In the genomic region with DNA sequence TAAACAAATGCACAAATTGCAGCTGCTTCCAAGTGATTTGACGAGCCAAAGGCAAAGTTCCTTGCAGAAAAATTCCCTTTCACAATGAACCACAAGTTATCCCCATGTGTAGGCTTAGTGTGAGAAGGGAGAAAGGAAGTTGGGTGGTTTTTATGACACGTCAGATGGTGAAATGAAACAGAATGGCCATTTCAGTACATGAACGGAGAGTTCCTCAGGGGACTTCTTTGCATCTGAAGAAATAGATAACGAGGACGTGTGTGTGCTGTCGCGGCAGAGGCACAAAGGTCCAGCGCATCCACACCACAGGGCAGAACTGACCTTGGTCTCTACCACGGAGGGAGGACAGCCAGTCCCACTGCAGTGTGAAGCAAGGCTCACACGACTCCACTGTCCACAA, we compare ENCODE assay signal across 12 cellular contexts.
A peak's percentile ranks its signal among the peaks of the same experiment; 100 is the strongest.
DNase-seq lines count a peak whose midpoint lies in the region; ATAC-seq and TF ChIP-seq lines count a peak whose summit lies in the region.
"Had no signal": no experiment of that assay in that cellular context is flagged by ENCODE, and none has a peak within 500 bp of the region (broad histone marks: within the 10 kb centered on the region; RNA-seq: fewer than 3 reads in every experiment).

No MANE protein-coding gene starts in this region.

- H3K27me3 Mint-ChIP-seq in stimulated activated memory B cell treated with anti-CD40 and anti-IgM and Interleukin-4, amounts not matched to agents 10 μg/mL and 1 μg/mL and 100 μg/mL, for 72 hours: peaks cover 42% of the 10 kb centered on the region

- peak; percentile 61 for ATAC-seq in GM21717 (IDR thresholded peaks at IDR 0.05; ENCODE audit: unreplicated experiment)
- peak; percentile 65 for ATAC-seq in HG03196 (IDR thresholded peaks at IDR 0.05; ENCODE audit: unreplicated experiment)
- no peak for ATAC-seq in stimulated activated memory B cell treated with anti-CD40 and anti-IgM and Interleukin-4, amounts not matched to agents 10 μg/mL and 1 μg/mL and 100 μg/mL, for 72 hours

- in situ Hi-C loops in GM18951 (cut with MboI; ENCODE audit: low sequenced_read_pairs, unreplicated experiment): no loop called here

- DNase-seq in DMS53 (lab: John Stamatoyannopoulos, UW): no peak
- no peak for DNase-seq in NK-92 (lab: John Stamatoyannopoulos, UW; ENCODE audit: unreplicated experiment)
- no peak for DNase-seq in NCI-H446 treated with DMSO at 0.1 percent for 48 hours (lab: John Stamatoyannopoulos, UW)
- DNase-seq: activated CD4-positive, alpha-beta T cell treated with anti-CD3 and anti-CD28 coated beads, Interleukin-2, amount 50 U/mL, for 4 hours; CD4-positive, CD25-positive, alpha-beta regulatory T cell; NCI-H1930; NCI-H774 had no signal

- peaks cover 3% of the 10 kb centered on the region for H3K9me3 Mint-ChIP-seq in stimulated activated memory B cell treated with anti-CD40 and anti-IgM and Interleukin-4, amounts not matched to agents 10 μg/mL and 1 μg/mL and 100 μg/mL, for 72 hours
- H3K9me3 Mint-ChIP-seq: activated T-helper 2 cell treated with anti-CD3 and anti-CD28 coated beads, Interferon-gamma antibody, Interleukin-2, Interleukin-4, amounts not matched to agents 10 μg/mL and 5 μg/mL and 100 μg/mL, durations not matched to agents 14 hours and 24 hours and 36 hours; CD4-positive, CD25-positive, alpha-beta regulatory T cell had no signal

- TF ChIP-seq POLR2A in GM18951 (IDR thresholded peaks at IDR 0.05; ENCODE audit: extremely low read depth, insufficient read depth, insufficient read length): peak; percentile 53

- no peaks in the 10 kb centered on the region for H3K36me3 Mint-ChIP-seq in stimulated activated memory B cell treated with anti-CD40 and anti-IgM and Interleukin-4, amounts not matched to agents 10 μg/mL and 1 μg/mL and 100 μg/mL, for 72 hours
- H3K36me3 Mint-ChIP-seq: CD4-positive, CD25-positive, alpha-beta regulatory T cell had no signal

- no peak overlapping the region for H3K27ac Mint-ChIP-seq in stimulated activated memory B cell treated with anti-CD40 and anti-IgM and Interleukin-4, amounts not matched to agents 10 μg/mL and 1 μg/mL and 100 μg/mL, for 72 hours
- H3K27ac Mint-ChIP-seq: activated T-helper 2 cell treated with anti-CD3 and anti-CD28 coated beads, Interferon-gamma antibody, Interleukin-2, Interleukin-4, amounts not matched to agents 10 μg/mL and 5 μg/mL and 100 μg/mL, durations not matched to agents 14 hours and 24 hours and 36 hours; CD4-positive, CD25-positive, alpha-beta regulatory T cell had no signal

- no peak overlapping the region for H3K4me3 Mint-ChIP-seq in stimulated activated memory B cell treated with anti-CD40 and anti-IgM and Interleukin-4, amounts not matched to agents 10 μg/mL and 1 μg/mL and 100 μg/mL, for 72 hours
- H3K4me3 Mint-ChIP-seq: CD4-positive, CD25-positive, alpha-beta regulatory T cell had no signal

- H3K4me1 Mint-ChIP-seq in stimulated activated memory B cell treated with anti-CD40 and anti-IgM and Interleukin-4, amounts not matched to agents 10 μg/mL and 1 μg/mL and 100 μg/mL, for 72 hours: peaks cover 11% of the 10 kb centered on the region
